7 cellular contexts compared by ENCODE assay signal in the genomic region with DNA sequence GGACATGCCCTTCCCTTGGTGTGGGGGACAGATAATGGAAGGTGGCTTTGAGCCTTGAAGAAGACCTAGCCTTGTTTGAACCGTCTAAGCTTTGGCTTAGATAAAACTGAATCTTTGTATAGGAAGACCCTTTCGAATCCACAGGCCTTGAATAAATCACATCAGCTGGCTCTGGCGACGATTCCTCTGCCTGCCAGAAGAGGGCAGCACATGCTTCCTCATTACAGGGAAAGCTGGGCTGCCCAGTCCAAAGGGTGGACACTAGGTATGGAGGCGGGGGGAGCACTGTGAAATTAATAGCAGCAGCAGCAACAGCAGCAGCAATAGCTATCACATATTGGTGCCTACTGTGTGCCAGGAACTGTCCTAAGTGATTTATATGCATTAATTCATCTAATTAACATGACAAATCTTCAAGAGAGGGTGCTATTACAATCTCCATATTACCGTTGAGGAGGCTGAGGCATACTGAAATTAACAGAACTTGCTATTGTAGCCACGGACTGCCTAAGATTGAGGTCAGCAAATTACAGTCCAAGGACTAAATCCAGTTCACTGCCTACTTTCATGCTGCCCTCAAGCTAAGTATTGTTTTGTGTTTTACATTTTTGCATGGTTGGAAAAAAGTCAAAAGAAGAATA.
DNase-seq lines count a peak whose midpoint lies in the region; ATAC-seq, FAIRE-seq and TF ChIP-seq lines count a peak whose summit lies in the region.

No MANE protein-coding gene starts in this region.

- no peaks in the 10 kb centered on the region for H3K4me1 ChIP-seq in body of pancreas

- peak; percentile 78 for ATAC-seq in body of pancreas
- no peak for ATAC-seq in GM18520 (IDR thresholded peaks at IDR 0.05; ENCODE audit: unreplicated experiment)

- H3K36me3 ChIP-seq in body of pancreas (replicated peaks in 1 of 2; ENCODE audit: insufficient read depth in 1 of 2, low read depth in 2 of 2) = no peaks in the 10 kb centered on the region

- no peaks in the 10 kb centered on the region for H3K4me1 Mint-ChIP-seq in immature natural killer cell

- no peaks in the 10 kb centered on the region for H3K36me3 Mint-ChIP-seq in immature natural killer cell

- H3K4me3 ChIP-seq in body of pancreas = no peak overlapping the region

- H3K27me3 Mint-ChIP-seq in immature natural killer cell (ENCODE audit: low read depth in 3 of 3) = peaks cover 2 to 9% (median 2%) of the 10 kb centered on the region in 3 donors

- H3K27ac Mint-ChIP-seq in immature natural killer cell = no peak overlapping the region

- no peaks in the 10 kb centered on the region for H3K9me3 Mint-ChIP-seq in immature natural killer cell

- peak; percentile 83 to 95 (median 90) for TF ChIP-seq CTCF in body of pancreas (IDR thresholded peaks at IDR 0.05)

- no peaks in the 10 kb centered on the region for H3K27me3 ChIP-seq in body of pancreas

- TF ChIP-seq POLR2A in GM12891 (IDR thresholded peaks at IDR 0.05; ENCODE audit: low read depth, low read length) (no peak), body of pancreas (IDR thresholded peaks at IDR 0.05) (no peak)

- intact Hi-C loops in body of pancreas (cut with DNase I) = no loop called here

- no peaks in the 10 kb centered on the region for H3K9me3 ChIP-seq in body of pancreas

- H3K4me3 Mint-ChIP-seq in immature natural killer cell = no peak overlapping the region

- FAIRE-seq in GM12891 (lab: Jason Lieb, UNC) = peak; percentile 23

- peak; percentile 27 for DNase-seq in GM12891 (ENCODE audit: insufficient read length, low spot score)
- DNase-seq in NCI-H1417 (lab: John Stamatoyannopoulos, UW) = peak; percentile 52 to 83 (median 59)
- peak; percentile 22 for DNase-seq in UCSD-AML1 (lab: John Stamatoyannopoulos, UW; ENCODE audit: unreplicated experiment)
- peak; percentile 67 to 79 (median 72) for DNase-seq in body of pancreas
- DNase-seq in immature natural killer cell = peak; percentile 30 to 48 (median 44)
- peak; percentile 19 to 43 for DNase-seq in stimulated activated CD4-positive, alpha-beta T cell treated with anti-CD3 and anti-CD28 coated beads, Interleukin-12 subunit alpha, Interleukin-12 subunit beta, amount 100 ng/mL, for 24 hours (ENCODE audit: low read depth in 2 of 2)

- no peak overlapping the region for H3K27ac ChIP-seq in body of pancreas

- WGBS in body of pancreas, 2 donors = 9 to 12% methylated on average over 7 of the region's 7 CpGs

TF ChIP-seq in GM12891, 5 proteins besides CTCF, POLR2A, EP300 and RAD21:
- no peak for TF ChIP-seq TAF1 (IDR thresholded peaks at IDR 0.05; ENCODE audit: low read depth, low read length)
- TF ChIP-seq SPI1 (IDR thresholded peaks at IDR 0.05; ENCODE audit: low read depth, low read length) = no peak
- no peak for TF ChIP-seq PAX5 (IDR thresholded peaks at IDR 0.05; ENCODE audit: insufficient read depth, low read length, severe bottlenecking)
- TF ChIP-seq POU2F2 (IDR thresholded peaks at IDR 0.05; ENCODE audit: low read depth, low read length) = no peak
TF ChIP-seq in GM12891: peak in this region for 0.
